8 cellular contexts compared by ENCODE assay signal in genomic region chr10:100529473-100530298, GRCh38. TPM values are rescaled to one million over a fixed set of nuclear protein-coding genes. Genes with fewer than 3 reads are reported as not detected.
A peak's percentile ranks its signal among the peaks of the same experiment; 100 is the strongest.
DNase-seq lines count a peak whose midpoint lies in the region; ATAC-seq, FAIRE-seq and TF ChIP-seq lines count a peak whose summit lies in the region.

NDUFB8 (minus strand) TSS chr10:100529871; CDS start chr10:100529851, 20 bp downstream.

- H3K36me3 ChIP-seq in body of pancreas (replicated peaks in 1 of 2; ENCODE audit: insufficient read depth in 1 of 2, low read depth in 2 of 2) = peaks cover 0 to 9% of the 10 kb centered on the region in 2 donors
- peaks cover 11% of the 10 kb centered on the region for H3K36me3 ChIP-seq in iPS DF 6.9 (ENCODE audit: control insufficient read depth, insufficient read depth, low read length)
- peaks cover 0 to 26% of the 10 kb centered on the region in 2 donors for H3K36me3 ChIP-seq in gastrocnemius medialis

- FAIRE-seq in G401.6 (lab: Jason Lieb, UNC) = peak; percentile 91

- WGBS in body of pancreas, 2 donors = 1% methylated on average over 28 to 43 of the region's 43 CpGs
- no CpG with 5 or more reads among the region's 43 CpGs for WGBS in iPS DF 6.9 (ENCODE audit: insufficient coverage, insufficient read length)

- H3K9me3 ChIP-seq in body of pancreas = no peaks in the 10 kb centered on the region
- no peaks in the 10 kb centered on the region for H3K9me3 ChIP-seq in iPS DF 6.9 (ENCODE audit: control insufficient read depth, insufficient read depth, low read length)
- no peaks in the 10 kb centered on the region for H3K9me3 ChIP-seq in gastrocnemius medialis

- TF ChIP-seq CTCF in body of pancreas (IDR thresholded peaks at IDR 0.05) (peak in 2 of 7 experiments; percentile 1 to 14), gastrocnemius medialis (IDR thresholded peaks at IDR 0.05 in 4 of 5, conservative IDR thresholded peaks at IDR 0.05 in 1 of 5) (no peak)

- H3K27ac ChIP-seq in body of pancreas (peak within 1 kb of the TSS in 3 of 4 donors; percentile 23 to 66 (median 55)), iPS DF 6.9 (ENCODE audit: low read length) (no peak within 1 kb of the TSS), gastrocnemius medialis (peak within 1 kb of the TSS; percentile 86 to 97 (median 94))

- intact Hi-C loops in body of pancreas (cut with DNase I) (no loop called here), gastrocnemius medialis (cut with DNase I; ENCODE audit: low total_unique reads) (loop anchor here (10.0 kb wide), 1 partner anchor 1285 kb away; the partner anchor contains the start of gene OGA)

- peak in 2 of 3 donors; percentile 54 to 59 for TF ChIP-seq POLR2A in body of pancreas (IDR thresholded peaks at IDR 0.05)
- TF ChIP-seq POLR2A in gastrocnemius medialis (IDR thresholded peaks at IDR 0.05) = peak; percentile 77 to 83

- in situ Hi-C loops in gastrocnemius medialis (cut with MboI; ENCODE audit: low sequenced_read_pairs in 4 of 4) = no loop called here

- H3K4me3 ChIP-seq in body of pancreas (peak within 1 kb of the TSS; percentile 44 to 91), iPS DF 6.9 (ENCODE audit: low read length) (peak within 1 kb of the TSS; percentile 89), gastrocnemius medialis (peak within 1 kb of the TSS; percentile 77 to 98 (median 86))

- peaks cover 23% of the 10 kb centered on the region for H3K4me1 ChIP-seq in body of pancreas
- H3K4me1 ChIP-seq in iPS DF 6.9 (ENCODE audit: control insufficient read depth, insufficient read depth, low read length) = no peaks in the 10 kb centered on the region
- H3K4me1 ChIP-seq in gastrocnemius medialis = peaks cover 21 to 25% of the 10 kb centered on the region in 2 donors

- ATAC-seq in HG02798 (IDR thresholded peaks at IDR 0.05; ENCODE audit: poor library complexity, unreplicated experiment) (peak; percentile 81), body of pancreas (peak; percentile 84), gastrocnemius medialis (peak; percentile 88 to 89), GM19463 (IDR thresholded peaks at IDR 0.05; ENCODE audit: unreplicated experiment) (no peak)

- H3K27me3 ChIP-seq in body of pancreas (no peaks in the 10 kb centered on the region), iPS DF 6.9 (ENCODE audit: control insufficient read depth, insufficient read depth, low read length) (no peaks in the 10 kb centered on the region), gastrocnemius medialis (no peaks in the 10 kb centered on the region)

- peak; percentile 62 for DNase-seq in NCI-H2171 treated with DMSO at 0.1 percent for 48 hours (lab: John Stamatoyannopoulos, UW)
- DNase-seq in UCSD-AML1 (lab: John Stamatoyannopoulos, UW; ENCODE audit: unreplicated experiment) = peak; percentile 87
- peak; percentile 88 to 90 (median 89) for DNase-seq in body of pancreas
- DNase-seq in iPS DF 6.9 (ENCODE audit: low read depth, low spot score) = peak; percentile 77
- DNase-seq in gastrocnemius medialis = peak; percentile 78 to 88

RNA-seq across cellular contexts. Expression of gene NDUFB8, which starts in this region (rescaled TPM):
- total RNA-seq in body of pancreas (10 to 100 TPM; 77.8 to 84.1 TPM), gastrocnemius medialis (100 to 1,000 TPM; 170 to 229 (median 219) TPM)
